In the genomic region with DNA sequence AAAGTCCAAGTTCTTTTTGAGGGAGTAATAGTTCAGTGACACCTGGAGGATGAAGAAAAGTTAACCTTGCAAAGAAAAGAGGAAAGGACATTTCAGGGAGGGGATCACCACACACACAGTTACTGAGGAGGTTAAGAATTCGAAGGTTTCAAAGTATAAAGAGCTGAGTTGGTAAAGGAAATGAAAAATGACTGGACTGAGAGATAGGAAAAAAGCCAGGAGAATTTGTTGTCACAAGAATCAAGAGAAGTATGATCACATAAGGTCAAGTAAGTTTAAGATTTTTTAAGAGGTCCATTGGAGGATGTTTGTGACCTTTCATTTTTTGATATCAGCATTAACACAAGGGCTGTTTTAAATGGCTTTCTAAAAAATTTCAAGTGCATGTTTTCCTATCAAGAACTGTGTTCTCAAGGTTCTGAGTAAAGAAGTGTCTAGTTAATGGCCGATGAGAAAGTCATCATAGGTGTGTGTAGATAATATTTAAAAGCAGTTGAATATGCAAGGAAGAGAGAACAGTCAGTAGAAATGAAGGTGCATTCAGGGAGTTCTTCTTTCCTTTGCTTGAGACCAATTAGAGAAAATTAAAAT, we compare ENCODE assay signal across 28 cellular contexts.
"Had no signal": no experiment of that assay in that cellular context is flagged by ENCODE, and none has a peak within 500 bp of the region (broad histone marks: within the 10 kb centered on the region; RNA-seq: fewer than 3 reads in every experiment).

No MANE protein-coding gene starts in this region.

- H3K4me2 ChIP-seq: neural progenitor cell, smooth muscle cell had no signal

- H3K27ac ChIP-seq: body of pancreas, gastroesophageal sphincter, neural progenitor cell, parathyroid adenoma, psoas muscle, right atrium auricular region, SJSA1, testis, transverse colon had no signal

- H3K27ac Mint-ChIP-seq: effector memory CD8-positive, alpha-beta T cell; natural killer cell; neural progenitor cell; stimulated activated naive B cell treated with anti-CD40 and anti-IgM and Interleukin-4, amounts not matched to agents 10 μg/mL and 1 μg/mL and 100 μg/mL, for 72 hours had no signal

- H3K4me1 ChIP-seq: body of pancreas, gastroesophageal sphincter, neural progenitor cell, parathyroid adenoma, psoas muscle, right atrium auricular region, SJSA1, testis, transverse colon had no signal

- H3K9ac ChIP-seq: neural progenitor cell, parathyroid adenoma had no signal

- DNase-seq: activated CD4-positive, alpha-beta T cell treated with anti-CD3 and anti-CD28 coated beads, Interleukin-2, amount 50 U/mL, for 4 hours; activated CD4-positive, CD25-positive, alpha-beta regulatory T cell treated with anti-CD3 and anti-CD28 coated beads, Interleukin-2, amount 50 U/mL, for 72 hours; activated CD8-positive, alpha-beta memory T cell treated with anti-CD3 and anti-CD28 coated beads, Interleukin-2, amount 50 U/mL, for 4 hours; activated naive CD4-positive, alpha-beta T cell treated with Interleukin-2 at 50 U/mL for 16 hours; activated T-cell treated with anti-CD3 and anti-CD28 coated beads, Interleukin-2, amount 50 U/mL, for 1 hour; body of pancreas; effector memory CD8-positive, alpha-beta T cell; head of caudate nucleus; hippocampal formation; kidney; left colon; mesenchymal stem cell; natural killer cell; occipital lobe; psoas muscle; stimulated activated CD4-positive, alpha-beta T cell treated with anti-CD3 and anti-CD28 coated beads, Interleukin-1b, Interleukin-23, amount 100 ng/mL, for 48 hours; stimulated activated naive B cell treated with anti-CD40 and anti-IgM and Interleukin-4, amounts not matched to agents 10 μg/mL and 1 μg/mL and 100 μg/mL, for 72 hours; T-helper 2 cell; testis; transverse colon had no signal

- H3K36me3 ChIP-seq: gastroesophageal sphincter, neural progenitor cell, right atrium auricular region, SJSA1, transverse colon had no signal

- H3K4me3 ChIP-seq: body of pancreas, gastroesophageal sphincter, neural progenitor cell, psoas muscle, right atrium auricular region, SJSA1, smooth muscle cell, testis, transverse colon had no signal

- H3K4me3 Mint-ChIP-seq: effector memory CD8-positive, alpha-beta T cell; natural killer cell; neural progenitor cell; stimulated activated naive B cell treated with anti-CD40 and anti-IgM and Interleukin-4, amounts not matched to agents 10 μg/mL and 1 μg/mL and 100 μg/mL, for 72 hours had no signal

- H3K9me3 ChIP-seq: body of pancreas, gastroesophageal sphincter, SJSA1, testis, transverse colon had no signal

- H3K79me2 ChIP-seq: parathyroid adenoma had no signal

- H3K36me3 Mint-ChIP-seq: natural killer cell; neural progenitor cell; stimulated activated naive B cell treated with anti-CD40 and anti-IgM and Interleukin-4, amounts not matched to agents 10 μg/mL and 1 μg/mL and 100 μg/mL, for 72 hours had no signal

- ATAC-seq: body of pancreas; effector memory CD8-positive, alpha-beta T cell; gastroesophageal sphincter; left colon; natural killer cell; psoas muscle had no signal

- H3K27me3 ChIP-seq: body of pancreas, gastroesophageal sphincter, neural progenitor cell, right atrium auricular region, SJSA1, testis, transverse colon had no signal

- H3K4me1 Mint-ChIP-seq: natural killer cell, neural progenitor cell had no signal

- FAIRE-seq: colon, kidney, urothelium cell line had no signal

- H3K27me3 Mint-ChIP-seq: effector memory CD8-positive, alpha-beta T cell; stimulated activated naive B cell treated with anti-CD40 and anti-IgM and Interleukin-4, amounts not matched to agents 10 μg/mL and 1 μg/mL and 100 μg/mL, for 72 hours had no signal

- H2AFZ ChIP-seq: neural progenitor cell, parathyroid adenoma had no signal
